Comparison of ENCODE assay signal across 9 cellular contexts in genomic region chr7:148501707-148502139, GRCh38.
DNase-seq lines count a peak whose midpoint lies in the region; ATAC-seq and TF ChIP-seq lines count a peak whose summit lies in the region.
"Had no signal": no experiment of that assay in that cellular context is flagged by ENCODE, and none has a peak within 500 bp of the region (broad histone marks: within the 10 kb centered on the region; RNA-seq: fewer than 3 reads in every experiment).

No MANE protein-coding gene starts in this region.

- H3K27me3 ChIP-seq in esophagus squamous epithelium (peaks cover 0 to 28% (median 0%) of the 10 kb centered on the region in 4 donors), thyroid gland (no peaks in the 10 kb centered on the region)

- no peak for TF ChIP-seq POLR2A in esophagus squamous epithelium (IDR thresholded peaks at IDR 0.05)
- no peak for TF ChIP-seq POLR2A in thyroid gland (IDR thresholded peaks at IDR 0.05)

- 7 to 8% methylated on average over 11 of the region's 11 CpGs for WGBS in esophagus squamous epithelium, 2 donors
- 19 to 22% methylated on average over 11 of the region's 11 CpGs for WGBS in thyroid gland, 2 donors

- H3K27ac ChIP-seq in esophagus squamous epithelium = no peak overlapping the region
- no peak overlapping the region for H3K27ac ChIP-seq in thyroid gland
- H3K27ac ChIP-seq in coronary artery = no peak overlapping the region

- H3K36me3 ChIP-seq in esophagus squamous epithelium = no peaks in the 10 kb centered on the region
- H3K36me3 ChIP-seq in thyroid gland = no peaks in the 10 kb centered on the region

- TF ChIP-seq CTCF in esophagus squamous epithelium (IDR thresholded peaks at IDR 0.05) (no peak), thyroid gland (IDR thresholded peaks at IDR 0.05) (no peak), coronary artery (IDR thresholded peaks at IDR 0.05) (no peak)

- H3K4me3 ChIP-seq in esophagus squamous epithelium (peak overlapping the region in 3 of 4 donors; percentile 2 to 47 (median 15)), thyroid gland (replicated peaks in 1 of 3) (no peak overlapping the region), coronary artery (no peak overlapping the region)

- peaks cover 0 to 14% (median 0%) of the 10 kb centered on the region in 3 donors for H3K4me1 ChIP-seq in esophagus squamous epithelium
- H3K4me1 ChIP-seq in thyroid gland = no peaks in the 10 kb centered on the region

- intact Hi-C loops in esophagus squamous epithelium (cut with DNase I) (no loop called here), thyroid gland (cut with DNase I) (loop anchor here (5.0 kb wide), 1 partner anchor 461 kb away; no protein-coding TSS in a partner anchor)

- H3K9me3 ChIP-seq in esophagus squamous epithelium = no peaks in the 10 kb centered on the region
- H3K9me3 ChIP-seq in thyroid gland = no peaks in the 10 kb centered on the region

- peak; percentile 12 for DNase-seq in NCI-H1105 (lab: John Stamatoyannopoulos, UW)
- DNase-seq in esophagus squamous epithelium (lab: John Stamatoyannopoulos, UW) = peak; percentile 5
- DNase-seq in thyroid gland = peak; percentile 21 to 22
- no peak for DNase-seq in coronary artery (ENCODE audit: low spot score)
- DNase-seq in activated CD8-positive, alpha-beta memory T cell treated with anti-CD3 and anti-CD28 coated beads, Interleukin-2, amount 50 U/mL, for 48 hours = no peak
- DNase-seq in HCEC 1CT = no peak
- DNase-seq: IMR-90 had no signal

- ATAC-seq in GM18508 (IDR thresholded peaks at IDR 0.05; ENCODE audit: insufficient read depth, unreplicated experiment) (peak; percentile 94), GM21737 (IDR thresholded peaks at IDR 0.05; ENCODE audit: unreplicated experiment) (peak; percentile 61)

Comparison
In these comparisons a context has a peak if more than half of its experiments do, and no peak if none do; other contexts are left out.
1. DNase-seq: peak in NCI-H1105 (single experiment), esophagus squamous epithelium (single experiment) and thyroid gland (2 of 2); none in coronary artery (single experiment), activated CD8-positive, alpha-beta memory T cell treated with anti-CD3 and anti-CD28 coated beads, Interleukin-2, amount 50 U/mL, for 48 hours (single experiment) and HCEC 1CT (single experiment).
2. H3K4me3 ChIP-seq: peak in esophagus squamous epithelium (3 of 4); none in thyroid gland (0 of 3) and coronary artery (single experiment).